8 cellular contexts compared by ENCODE assay signal in genomic region chr6:161273752-161274487, GRCh38. TPM values are rescaled to one million over a fixed set of nuclear protein-coding genes. Genes with fewer than 3 reads are reported as not detected.
DNase-seq lines count a peak whose midpoint lies in the region; ATAC-seq and TF ChIP-seq lines count a peak whose summit lies in the region.

AGPAT4 (minus strand) TSS chr6:161274061; CDS start chr6:161232213, 41,848 bp downstream.

- peaks cover 9% of the 10 kb centered on the region for H3K36me3 Mint-ChIP-seq in T-cell

- intact Hi-C loops in left ventricle myocardium superior (cut with micrococcal nuclease), result no loop called here
- intact Hi-C loops in prostate gland (cut with DNase I), result loop anchor here (5.0 to 10.0 kb wide), 2 partner anchors 47 to 279 kb away; partner anchors contain the start of gene MAP3K4
- intact Hi-C loops in uterus (cut with DNase I; ENCODE audit: low total_unique reads), result no loop called here

- CTCF ChIA-PET in T-cell (lab: Charles Lee), result interaction anchor here (0.5 to 2.0 kb wide), 12 partner anchors 20 to 343 kb away, joined by 3 to 13 read pairs (median 5); no protein-coding TSS in a partner anchor

- no peaks in the 10 kb centered on the region for H3K9me3 Mint-ChIP-seq in T-cell

- ATAC-seq in HG02759 (IDR thresholded peaks at IDR 0.05; ENCODE audit: unreplicated experiment) (peak; percentile 97), T-cell (replicated peaks in 1 of 4) (peak; percentile 91 to 97 (median 93)), left ventricle myocardium superior (peak; percentile 100)

- under 1% methylated on average over 21 of the region's 21 CpGs for WGBS in prostate gland

- TF ChIP-seq POLR2A in prostate gland (IDR thresholded peaks at IDR 0.05), result peak; percentile 48
- TF ChIP-seq POLR2A in uterus (IDR thresholded peaks at IDR 0.05), result peak; percentile 41 to 84

- H3K9me3 ChIP-seq in prostate gland (no peaks in the 10 kb centered on the region), uterus (no peaks in the 10 kb centered on the region)

- H3K36me3 ChIP-seq in prostate gland (no peaks in the 10 kb centered on the region), uterus (no peaks in the 10 kb centered on the region)

- peak within 1 kb of the TSS; percentile 90 to 91 for H3K27ac Mint-ChIP-seq in T-cell

- POLR2A ChIA-PET in T-cell (lab: Charles Lee), result interaction anchor here (0.6 to 2.2 kb wide), 39 partner anchors 8 to 1643 kb away, joined by 3 to 20 read pairs (median 5); partner anchors contain the start of genes MAP3K4 (in 1 of the 2), MRPL18 (in 1 of the 2), PACRG (in 1 of the 2) and PRKN (in 1 of the 2)

- H3K27ac ChIP-seq in prostate gland (peak within 1 kb of the TSS; percentile 52 to 63), uterus (peak within 1 kb of the TSS; percentile 68 to 88)

- TF ChIP-seq CTCF in GM13976 (IDR thresholded peaks at IDR 0.05; ENCODE audit: borderline replicate concordance, control extremely low read depth, extremely low read depth, insufficient read depth, missing control alignments) (no peak), prostate gland (IDR thresholded peaks at IDR 0.05) (no peak), uterus (IDR thresholded peaks at IDR 0.05) (no peak)

- H3K27me3 Mint-ChIP-seq in T-cell, result no peaks in the 10 kb centered on the region

- DNase-seq in GM13976 (ENCODE audit: low spot score) (peak; percentile 88), NCI-H1417 treated with DMSO at 0.1 percent for 48 hours (lab: John Stamatoyannopoulos, UW) (peak; percentile 55), T-cell (peak; percentile 20 to 78 (median 62)), amygdala (lab: John Stamatoyannopoulos, UW) (peak in 49 of 56 donors; percentile 19 to 88 (median 60)), left ventricle myocardium superior (peak; percentile 39), prostate gland (ENCODE audit: low spot score) (peak; percentile 57), uterus (peak; percentile 55 to 85)

- H3K27me3 ChIP-seq in prostate gland (replicated peaks; ENCODE audit: insufficient read depth), result peaks cover 2% of the 10 kb centered on the region
- H3K27me3 ChIP-seq in uterus, result no peaks in the 10 kb centered on the region

- in situ Hi-C loops in GM13976 (cut with MboI; ENCODE audit: low sequenced_read_pairs, unreplicated experiment), result no loop called here

- peaks cover 22 to 31% (median 30%) of the 10 kb centered on the region in 3 donors for H3K4me1 Mint-ChIP-seq in T-cell

- H3K4me1 ChIP-seq in prostate gland (replicated peaks) (no peaks in the 10 kb centered on the region), uterus (no peaks in the 10 kb centered on the region)

- peak within 1 kb of the TSS; percentile 86 to 97 (median 88) for H3K4me3 Mint-ChIP-seq in T-cell

- H3K4me3 ChIP-seq in prostate gland (peak within 1 kb of the TSS; percentile 36 to 39), uterus (peak within 1 kb of the TSS; percentile 64 to 74)

RNA-seq across cellular contexts. Expression of gene AGPAT4, which starts in this region (rescaled TPM):
- 10 to 100 TPM in 1 of 5 donors, 1 to 10 TPM in 4; 5.6 to 15.0 (median 6.3) TPM for total RNA-seq in T-cell
- 1.7 TPM for total RNA-seq in left ventricle myocardium superior
- 1 to 10 TPM; 1.7 to 4.2 TPM for total RNA-seq in prostate gland
- 10 to 100 TPM in 3 of 4 donors, 1 to 10 TPM in 1; 2.9 to 18.1 (median 15.1) TPM for total RNA-seq in uterus

Comparison
In these comparisons a context has a peak if more than half of its experiments do, and no peak if none do; other contexts are left out.
1. Peak in every context shown above with its lines: DNase-seq, ATAC-seq, H3K4me3 ChIP-seq and H3K27ac ChIP-seq.